Comparison of ENCODE assay signal across 6 cellular contexts in the genomic region with DNA sequence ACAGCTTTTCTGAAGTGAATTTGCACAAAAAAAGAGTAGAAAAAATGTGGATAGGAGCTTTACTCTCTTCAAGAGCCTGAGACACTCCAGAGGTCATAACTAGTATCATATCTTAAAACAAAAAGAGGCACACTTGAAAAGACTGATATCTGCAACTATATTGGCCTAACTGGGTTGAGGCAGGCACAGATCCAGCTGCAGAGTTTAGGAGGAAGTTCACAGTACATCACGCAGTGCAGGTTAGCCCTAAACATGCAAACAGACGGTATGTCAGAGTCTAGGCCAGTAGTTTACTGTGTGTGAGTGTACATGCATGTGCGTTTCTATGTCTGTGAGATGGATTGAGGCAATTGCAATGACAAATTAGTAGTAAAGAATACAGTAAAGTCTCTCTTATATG. TPM values are rescaled to one million over a fixed set of nuclear protein-coding genes. Genes with fewer than 3 reads are reported as not detected.
"Had no signal": no experiment of that assay in that cellular context is flagged by ENCODE, and none has a peak within 500 bp of the region (broad histone marks: within the 10 kb centered on the region; RNA-seq: fewer than 3 reads in every experiment).

No MANE protein-coding gene starts in this region.

- ATAC-seq: GM23338 had no signal

- H3K4me2 ChIP-seq: GM23338 had no signal

- DNase-seq: H9, HCEC 1CT had no signal

- H3K9me3 Mint-ChIP-seq: GM23338 had no signal

- H3K4me3 ChIP-seq: GM23338 had no signal

- H3K27ac Mint-ChIP-seq: GM23338, H9, IgD-negative memory B cell had no signal

- H3K4me1 Mint-ChIP-seq: IgD-negative memory B cell had no signal

- H3K36me3 Mint-ChIP-seq: IgD-negative memory B cell had no signal

- H3K4me3 Mint-ChIP-seq: GM23338, H9, IgD-negative memory B cell had no signal

- H2AFZ ChIP-seq: GM23338 had no signal

RNA-seq across cellular contexts. Expression of a gene that starts 24.2 kb away (rescaled TPM):
- total RNA-seq: GM23338, H1, H9, HT-29 had no signal
- polyA plus RNA-seq: GM23338, H1, IgD-negative memory B cell had no signal

RNA-seq across cellular contexts. Expression of a gene that starts 29.0 kb away (rescaled TPM):
- total RNA-seq: GM23338, H1, H9, HT-29 had no signal
- polyA plus RNA-seq: GM23338, H1, IgD-negative memory B cell had no signal

RNA-seq across cellular contexts. Expression of a gene that starts 33.9 kb away (rescaled TPM):
- total RNA-seq: GM23338, H1, H9, HT-29 had no signal
- polyA plus RNA-seq: GM23338, H1, IgD-negative memory B cell had no signal

RNA-seq across cellular contexts. Expression of a gene that starts 38.8 kb away (rescaled TPM):
- total RNA-seq: GM23338, H1, H9, HT-29 had no signal
- polyA plus RNA-seq: GM23338, H1, IgD-negative memory B cell had no signal
